14 cellular contexts compared by ENCODE assay signal in the genomic region with DNA sequence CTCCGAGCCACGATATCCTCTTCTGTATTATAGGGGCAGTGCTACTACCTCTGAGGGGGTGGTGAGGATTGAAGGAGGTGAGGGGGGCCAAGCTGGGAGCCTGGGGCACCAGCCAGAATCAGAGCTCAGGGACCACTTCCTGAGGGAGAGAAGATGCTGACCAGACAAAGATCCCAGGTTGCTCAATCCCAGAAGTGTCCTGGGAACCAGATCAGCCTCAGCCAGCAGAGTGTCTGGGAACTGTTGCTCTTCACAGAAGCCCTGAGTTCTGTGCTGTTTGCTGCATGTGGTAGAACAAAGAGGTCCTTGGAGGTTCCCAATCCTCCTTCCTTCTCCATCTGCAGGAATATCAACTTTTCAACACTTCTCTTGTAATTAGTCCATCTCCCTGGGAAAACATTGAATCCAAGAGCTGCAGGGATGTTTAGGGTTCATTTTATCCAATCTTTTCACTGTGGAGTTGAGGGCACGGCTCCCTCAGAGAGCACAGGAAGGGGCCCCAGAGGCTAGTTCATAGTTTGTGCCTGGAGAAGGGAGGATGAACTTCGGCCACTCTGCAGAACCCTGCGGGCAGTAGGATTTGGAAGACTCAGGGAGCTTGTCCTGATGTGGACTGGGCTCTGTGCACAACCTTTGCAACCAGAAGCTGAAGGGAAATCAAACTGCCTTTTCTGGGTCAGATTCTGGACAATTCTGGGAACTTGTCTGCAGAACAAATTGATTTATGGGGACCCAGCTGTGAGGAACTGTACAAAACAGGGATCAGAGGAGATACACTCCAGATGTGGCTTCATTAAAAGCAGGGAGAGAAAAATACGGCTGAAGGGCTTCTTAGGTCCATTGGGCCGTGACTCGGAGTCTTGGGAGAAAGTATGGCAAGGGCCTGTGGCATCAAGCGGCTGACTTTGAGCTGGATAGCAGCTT. TPM values are rescaled to one million over a fixed set of nuclear protein-coding genes. Genes with fewer than 3 reads are reported as not detected.
DNase-seq lines count a peak whose midpoint lies in the region; ATAC-seq and TF ChIP-seq lines count a peak whose summit lies in the region.
"Had no signal": no experiment of that assay in that cellular context is flagged by ENCODE, and none has a peak within 500 bp of the region (broad histone marks: within the 10 kb centered on the region; RNA-seq: fewer than 3 reads in every experiment).

No MANE protein-coding gene starts in this region.

- no peak overlapping the region for H2BK5ac ChIP-seq in neuronal stem cell (ENCODE audit: low read length)

- no peak overlapping the region for H3K14ac ChIP-seq in neuronal stem cell (ENCODE audit: low read length)

- DNase-seq in adipocyte (ENCODE audit: low read depth) (peak; percentile 78), cardiac septum (ENCODE audit: low spot score) (peak; percentile 75), neuronal stem cell (ENCODE audit: low spot score) (no peak), uterus (peak; percentile 66 to 68), KG1 (lab: John Stamatoyannopoulos, UW) (no peak), SHP77 treated with DMSO at 0.1 percent for 48 hours (lab: John Stamatoyannopoulos, UW) (no peak)
- DNase-seq: activated CD4-positive, alpha-beta T cell treated with anti-CD3 and anti-CD28 coated beads for 36 hours; activated naive CD4-positive, alpha-beta T cell treated with anti-CD3 and anti-CD28 coated beads, Interleukin-2, amount 10 ng/mL, durations not matched to agents 7 days and 5 days; CD8-positive, alpha-beta memory T cell; effector memory CD8-positive, alpha-beta T cell; natural killer cell; NCI-H1092 had no signal

- H3K4me1 ChIP-seq in adipocyte (ENCODE audit: control insufficient read depth, insufficient read depth, low read length) (peaks cover 68% of the 10 kb centered on the region), neuronal stem cell (ENCODE audit: control insufficient read depth in 2 of 2, insufficient read depth in 1 of 2, low read depth in 1 of 2, low read length in 2 of 2) (no peaks in the 10 kb centered on the region), uterus (no peaks in the 10 kb centered on the region)

- H2BK120ac ChIP-seq in neuronal stem cell (ENCODE audit: low read depth, low read length) = no peak overlapping the region

- no peak for TF ChIP-seq CTCF in uterus (IDR thresholded peaks at IDR 0.05)

- no peaks in the 10 kb centered on the region for H3K79me1 ChIP-seq in neuronal stem cell (ENCODE audit: low read depth, low read length)

- H3K27me3 ChIP-seq in adipocyte (replicated peaks; ENCODE audit: control insufficient read depth, insufficient read depth, low read length) (no peaks in the 10 kb centered on the region), neuronal stem cell (ENCODE audit: control insufficient read depth in 3 of 3, insufficient read depth in 3 of 3, low read depth in 1 of 3, low read length in 3 of 3) (peaks cover 0 to 7% (median 0%) of the 10 kb centered on the region in 3 experiments), uterus (no peaks in the 10 kb centered on the region)

- no peaks in the 10 kb centered on the region for H3K36me3 ChIP-seq in adipocyte (ENCODE audit: control insufficient read depth, insufficient read depth, low read length, severe bottlenecking)
- H3K36me3 ChIP-seq in neuronal stem cell (replicated peaks in 1 of 2; ENCODE audit: control insufficient read depth in 2 of 2, insufficient read depth in 2 of 2, low read length in 2 of 2) = no peaks in the 10 kb centered on the region
- H3K36me3 ChIP-seq in uterus = no peaks in the 10 kb centered on the region

- H2AFZ ChIP-seq in neuronal stem cell (ENCODE audit: low read length) = no peak overlapping the region

- H3K9me3 ChIP-seq in adipocyte (ENCODE audit: control insufficient read depth, low read length) = peaks cover 4% of the 10 kb centered on the region
- no peaks in the 10 kb centered on the region for H3K9me3 ChIP-seq in neuronal stem cell (replicated peaks in 1 of 2; ENCODE audit: control insufficient read depth in 2 of 2, insufficient read depth in 1 of 2, low read depth in 1 of 2, low read length in 2 of 2)
- no peaks in the 10 kb centered on the region for H3K9me3 ChIP-seq in uterus

- no CpG with 5 or more reads among the region's 9 CpGs for WGBS in neuronal stem cell (ENCODE audit: extremely low coverage in 2 of 2, insufficient read length in 2 of 2, insufficient replicate concordance in 1 of 2), 2 donors

- intact Hi-C loops in cardiac septum (cut with DNase I) (loop anchor here (5.0 kb wide), 1 partner anchor 38 kb away; no protein-coding TSS in a partner anchor), uterus (cut with DNase I; ENCODE audit: low total_unique reads) (no loop called here)

- no peak overlapping the region for H3K23ac ChIP-seq in neuronal stem cell (ENCODE audit: low read depth, low read length, poor library complexity)

- no peak overlapping the region for H3K4me2 ChIP-seq in neuronal stem cell (ENCODE audit: insufficient read depth, low read length, poor library complexity, severe bottlenecking)

- H2AK5ac ChIP-seq in neuronal stem cell (ENCODE audit: low read depth, low read length) = no peak overlapping the region

- H3K27ac ChIP-seq in neuronal stem cell (replicated peaks; ENCODE audit: low read length) = no peak overlapping the region
- peak overlapping the region; percentile 50 to 78 for H3K27ac ChIP-seq in uterus

- ATAC-seq in HG03159 (IDR thresholded peaks at IDR 0.05; ENCODE audit: unreplicated experiment) = no peak
- ATAC-seq: activated CD4-positive, alpha-beta T cell treated with anti-CD3 and anti-CD28 coated beads for 36 hours; effector memory CD8-positive, alpha-beta T cell; HCT116; natural killer cell had no signal

- H3K4me3 ChIP-seq in adipocyte (ENCODE audit: low read length) (peak overlapping the region; percentile 5), neuronal stem cell (ENCODE audit: low read length in 2 of 2) (no peak overlapping the region), uterus (no peak overlapping the region)

- H4K91ac ChIP-seq in neuronal stem cell (ENCODE audit: low read depth, low read length, poor library complexity) = no peak overlapping the region

- H2BK12ac ChIP-seq in neuronal stem cell (ENCODE audit: low read length) = no peak overlapping the region

- H3K18ac ChIP-seq in neuronal stem cell (ENCODE audit: low read length) = peak overlapping the region; percentile 18

- TF ChIP-seq POLR2A in uterus (IDR thresholded peaks at IDR 0.05) = no peak

- H4K8ac ChIP-seq in neuronal stem cell (ENCODE audit: low read depth, low read length) = no peak overlapping the region

- H3K4ac ChIP-seq in neuronal stem cell (ENCODE audit: low read length) = no peak overlapping the region

- H3K9ac ChIP-seq in adipocyte (ENCODE audit: low read length) (peak overlapping the region; percentile 57), neuronal stem cell (ENCODE audit: low read depth, low read length, poor library complexity) (no peak overlapping the region)

- H2BK15ac ChIP-seq in neuronal stem cell (ENCODE audit: low read length) = no peak overlapping the region

RNA-seq across cellular contexts. Expression of a gene that starts 57.0 kb away (rescaled TPM):
- total RNA-seq in cardiac septum (0.38 TPM), uterus (1 to 10 TPM in 2 of 4 donors, under 1 TPM in 1, not detected in 1; 0.29 to 9.3 (median 2.5) TPM)
- 18.8 TPM for polyA plus RNA-seq in neuronal stem cell (2013, experiment 1 of 2)
- 18.5 TPM for polyA plus RNA-seq in neuronal stem cell (2013, experiment 2 of 2)

Comparison
In these comparisons a context has a peak if more than half of its experiments do, and no peak if none do; other contexts are left out.
1. DNase-seq: peak in adipocyte (single experiment), cardiac septum (single experiment) and uterus (2 of 2); none in neuronal stem cell (single experiment), KG1 (single experiment) and SHP77 treated with DMSO at 0.1 percent for 48 hours (single experiment).